Comparison of ENCODE assay signal across 10 cellular contexts in the genomic region with DNA sequence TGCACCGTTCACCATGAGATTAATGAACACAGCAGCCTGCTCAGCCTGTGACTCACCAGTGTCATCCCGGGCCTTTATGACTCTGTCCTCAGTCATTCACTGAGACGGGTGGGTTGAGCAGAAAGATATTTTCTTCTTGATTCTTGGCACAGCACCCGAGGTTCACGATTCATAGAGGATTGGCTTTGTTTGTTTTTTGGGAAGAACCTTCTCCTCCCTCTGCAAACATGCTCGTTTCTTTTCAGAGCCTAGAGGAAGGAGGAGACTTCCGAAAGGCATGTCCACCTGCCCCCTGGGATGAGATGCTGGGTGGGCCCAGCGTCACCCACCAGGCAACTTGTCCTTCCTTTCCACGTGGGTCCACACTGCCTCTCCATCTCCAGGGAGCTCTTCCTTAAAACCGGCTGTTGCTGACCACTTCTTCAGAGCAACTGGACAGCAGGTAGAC.
A peak's percentile ranks its signal among the peaks of the same experiment; 100 is the strongest.
DNase-seq lines count a peak whose midpoint lies in the region; ATAC-seq and TF ChIP-seq lines count a peak whose summit lies in the region.
"Had no signal": no experiment of that assay in that cellular context is flagged by ENCODE, and none has a peak within 500 bp of the region (broad histone marks: within the 10 kb centered on the region; RNA-seq: fewer than 3 reads in every experiment).

No MANE protein-coding gene starts in this region.

- WGBS in sigmoid colon, 2 donors, result 11 to 56% methylated on average over 10 of the region's 10 CpGs

- H3K27me3 ChIP-seq in foreskin keratinocyte (no peaks in the 10 kb centered on the region), sigmoid colon (no peaks in the 10 kb centered on the region)

- H3K27ac ChIP-seq in foreskin keratinocyte (no peak overlapping the region), sigmoid colon (peak overlapping the region; percentile 76 to 81 (median 79))

- H3K36me3 ChIP-seq in sigmoid colon, result no peaks in the 10 kb centered on the region

- H3K9me3 ChIP-seq in sigmoid colon, result peaks cover 0 to 3% (median 0%) of the 10 kb centered on the region in 4 donors

- TF ChIP-seq POLR2A in sigmoid colon (IDR thresholded peaks at IDR 0.05), result no peak

- peaks cover 25% of the 10 kb centered on the region for H3K4me1 ChIP-seq in foreskin keratinocyte
- peaks cover 0 to 62% (median 59%) of the 10 kb centered on the region in 4 donors for H3K4me1 ChIP-seq in sigmoid colon

- H3K4me3 ChIP-seq in sigmoid colon, result no peak overlapping the region

- ATAC-seq in foreskin keratinocyte (peak; percentile 93), GM21717 (IDR thresholded peaks at IDR 0.05; ENCODE audit: unreplicated experiment) (no peak)

- TF ChIP-seq CTCF in foreskin keratinocyte (conservative IDR thresholded peaks at IDR 0.05), result no peak
- TF ChIP-seq CTCF in sigmoid colon (IDR thresholded peaks at IDR 0.05), result no peak

- intact Hi-C loops in sigmoid colon (cut with DNase I), result loop anchor here (5.0 kb wide), 2 partner anchors 68 to 198 kb away; partner anchors contain the start of gene GLI2

- TF ChIP-seq EP300 in sigmoid colon (IDR thresholded peaks at IDR 0.05), result no peak

- peak; percentile 96 for DNase-seq in ELR (ENCODE audit: low read depth)
- peak; percentile 57 for DNase-seq in T1000 (lab: John Stamatoyannopoulos, UW)
- DNase-seq in foreskin keratinocyte, result peak; percentile 71 to 80
- no peak for DNase-seq in sigmoid colon
- no peak for DNase-seq in NOMO-1 (lab: John Stamatoyannopoulos, UW; ENCODE audit: unreplicated experiment in 2 of 2)
- DNase-seq in NCI-H1048 (lab: John Stamatoyannopoulos, UW), result no peak
- no peak for DNase-seq in NK-92 treated with Interleukin-12 subunit alpha and Interleukin-12 subunit beta, amount 100 ng/mL, for 24 hours (lab: John Stamatoyannopoulos, UW)
- DNase-seq: activated CD8-positive, alpha-beta memory T cell treated with anti-CD3 and anti-CD28 coated beads for 24 hours; NCI-H345 had no signal

Comparison
In these comparisons a context has a peak if more than half of its experiments do, and no peak if none do; other contexts are left out.
1. DNase-seq: peak in ELR (single experiment), T1000 (single experiment) and foreskin keratinocyte (2 of 2); none in sigmoid colon (single experiment), NOMO-1 (0 of 2), NCI-H1048 (single experiment) and NK-92 treated with Interleukin-12 subunit alpha and Interleukin-12 subunit beta, amount 100 ng/mL, for 24 hours (single experiment).